Comparison of ENCODE assay signal across 8 cellular contexts in genomic region chr14:35405304-35405996, GRCh38.
DNase-seq lines count a peak whose midpoint lies in the region; ATAC-seq lines count a peak whose summit lies in the region.

No MANE protein-coding gene starts in this region.

- no peaks in the 10 kb centered on the region for H3K9me3 Mint-ChIP-seq in dendritic cell treated with granulocyte-macrophage colony-stimulating factor and Interleukin-4, amounts not matched to agents 40 ng/mL and 50 ng/mL, for 4 days

- intact Hi-C loops in dendritic cell treated with granulocyte-macrophage colony-stimulating factor and Interleukin-4, amounts not matched to agents 40 ng/mL and 50 ng/mL, for 4 days (cut with micrococcal nuclease) = loop anchor here (2.0 to 5.0 kb wide), 2 partner anchors 109 to 283 kb away; partner anchors contain the start of genes PPP2R3C and PRORP

- H3K4me3 Mint-ChIP-seq in dendritic cell treated with granulocyte-macrophage colony-stimulating factor and Interleukin-4, amounts not matched to agents 40 ng/mL and 50 ng/mL, for 4 days = peak overlapping the region; percentile 99

- peaks cover 29% of the 10 kb centered on the region for H3K4me1 Mint-ChIP-seq in dendritic cell treated with granulocyte-macrophage colony-stimulating factor and Interleukin-4, amounts not matched to agents 40 ng/mL and 50 ng/mL, for 4 days (ENCODE audit: low read depth)

- peak overlapping the region; percentile 100 for H3K27ac ChIP-seq in mucosa of rectum (ENCODE audit: low read depth in 2 of 2, low read length in 2 of 2)

- peaks cover 46% of the 10 kb centered on the region for H3K36me3 Mint-ChIP-seq in dendritic cell treated with granulocyte-macrophage colony-stimulating factor and Interleukin-4, amounts not matched to agents 40 ng/mL and 50 ng/mL, for 4 days (ENCODE audit: low read depth)

- H3K27me3 ChIP-seq in mucosa of rectum (ENCODE audit: control insufficient read depth in 2 of 2, insufficient read depth in 2 of 2, low read length in 2 of 2) = no peaks in the 10 kb centered on the region

- peaks cover 33 to 40% of the 10 kb centered on the region in 2 donors for H3K4me1 ChIP-seq in mucosa of rectum (ENCODE audit: control insufficient read depth in 2 of 2, insufficient read depth in 2 of 2, low read length in 2 of 2)

- ATAC-seq in HG03520 (IDR thresholded peaks at IDR 0.05; ENCODE audit: unreplicated experiment) (no peak), HG03439 (IDR thresholded peaks at IDR 0.05; ENCODE audit: unreplicated experiment) (no peak), HG02938 (IDR thresholded peaks at IDR 0.05; ENCODE audit: unreplicated experiment) (no peak)

- DNase-seq in DMS153 (lab: John Stamatoyannopoulos, UW) (peak; percentile 10), NCI-H2107 treated with DMSO at 0.1 percent for 48 hours (lab: John Stamatoyannopoulos, UW; ENCODE audit: unreplicated experiment) (peak; percentile 83)
- no peak for DNase-seq in activated CD4-positive, alpha-beta T cell treated with anti-CD3 and anti-CD28 coated beads, Interleukin-2, amount 50 U/mL, for 48 hours

- peak overlapping the region; percentile 92 to 100 for H3K9ac ChIP-seq in mucosa of rectum (ENCODE audit: low read depth in 1 of 2, low read length in 2 of 2)

- H3K27ac Mint-ChIP-seq in dendritic cell treated with granulocyte-macrophage colony-stimulating factor and Interleukin-4, amounts not matched to agents 40 ng/mL and 50 ng/mL, for 4 days = peak overlapping the region; percentile 100

- no peaks in the 10 kb centered on the region for H3K27me3 Mint-ChIP-seq in dendritic cell treated with granulocyte-macrophage colony-stimulating factor and Interleukin-4, amounts not matched to agents 40 ng/mL and 50 ng/mL, for 4 days

- H3K9me3 ChIP-seq in mucosa of rectum (ENCODE audit: control insufficient read depth in 2 of 2, low read length in 2 of 2) = no peaks in the 10 kb centered on the region

- H3K36me3 ChIP-seq in mucosa of rectum (ENCODE audit: control insufficient read depth in 2 of 2, insufficient read depth in 2 of 2, low read length in 2 of 2) = peaks cover 29 to 32% of the 10 kb centered on the region in 2 donors

- H3K4me3 ChIP-seq in mucosa of rectum (ENCODE audit: low read length in 2 of 2) = peak overlapping the region; percentile 86 to 92

Comparison
In these comparisons a context has a peak if more than half of its experiments do, and no peak if none do; other contexts are left out.
1. DNase-seq: peak in DMS153 (single experiment) and NCI-H2107 treated with DMSO at 0.1 percent for 48 hours (single experiment); none in activated CD4-positive, alpha-beta T cell treated with anti-CD3 and anti-CD28 coated beads, Interleukin-2, amount 50 U/mL, for 48 hours (0 of 2).